1 cellular context compared by ENCODE assay signal in genomic region chr7:135803143-135803542, GRCh38.
A peak's percentile ranks its signal among the peaks of the same experiment; 100 is the strongest.
TF ChIP-seq lines count a peak whose summit lies in the region.

No MANE protein-coding gene starts in this region.

TF ChIP-seq in K562, 482 proteins besides CTCF, POLR2A, EP300 and RAD21 (continued from another document and continues in another):
- TF ChIP-seq, protein P1, sequence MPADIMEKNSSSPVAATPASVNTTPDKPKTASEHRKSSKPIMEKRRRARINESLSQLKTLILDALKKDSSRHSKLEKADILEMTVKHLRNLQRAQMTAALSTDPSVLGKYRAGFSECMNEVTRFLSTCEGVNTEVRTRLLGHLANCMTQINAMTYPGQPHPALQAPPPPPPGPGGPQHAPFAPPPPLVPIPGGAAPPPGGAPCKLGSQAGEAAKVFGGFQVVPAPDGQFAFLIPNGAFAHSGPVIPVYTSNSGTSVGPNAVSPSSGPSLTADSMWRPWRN (IDR thresholded peaks at IDR 0.05; ENCODE audit: low read depth): no peak
- 0 out of 2 replicates have a peak, but pooled peaks have one; percentile 12 for TF ChIP-seq TEAD4 (IDR thresholded peaks at IDR 0.05; ENCODE audit: low read length)
- no peak for TF ChIP-seq TEAD4 (CRISPR knock-in tag; IDR thresholded peaks at IDR 0.05; ENCODE audit: borderline replicate concordance)
- no peak for TF ChIP-seq HDAC1 (IDR thresholded peaks at IDR 0.05)
- no peak for TF ChIP-seq CSDE1 (IDR thresholded peaks at IDR 0.05)
- TF ChIP-seq ZNF76 (CRISPR knock-in tag; IDR thresholded peaks at IDR 0.05; ENCODE audit: borderline replicate concordance): no peak
- TF ChIP-seq FOXA3 (CRISPR knock-in tag; conservative IDR thresholded peaks at IDR 0.05 in 1 of 2, IDR thresholded peaks at IDR 0.05 in 1 of 2): no peak
- TF ChIP-seq SAP30 (IDR thresholded peaks at IDR 0.05; ENCODE audit: borderline replicate concordance, insufficient read depth, low read depth, low read length, poor library complexity, severe bottlenecking): no peak
- TF ChIP-seq TCF3 (CRISPR knock-in tag; IDR thresholded peaks at IDR 0.05): no peak
- no peak for TF ChIP-seq SREBF2 (CRISPR knock-in tag; IDR thresholded peaks at IDR 0.05)
- TF ChIP-seq ZNF696 (CRISPR knock-in tag; conservative IDR thresholded peaks at IDR 0.05): no peak
- TF ChIP-seq PPARD (CRISPR knock-in tag; IDR thresholded peaks at IDR 0.05): no peak
- TF ChIP-seq THAP12 (CRISPR knock-in tag; IDR thresholded peaks at IDR 0.05): no peak
- TF ChIP-seq SIRT6 (IDR thresholded peaks at IDR 0.05; ENCODE audit: low read depth, low read length): no peak
- TF ChIP-seq RCOR1 (IDR thresholded peaks at IDR 0.05; ENCODE audit: borderline replicate concordance in 1 of 2, low read depth in 2 of 2, low read length in 2 of 2): peak in 1 of 2 experiments; percentile 11; a peak in 1 of 4 replicates
- TF ChIP-seq, protein P2, sequence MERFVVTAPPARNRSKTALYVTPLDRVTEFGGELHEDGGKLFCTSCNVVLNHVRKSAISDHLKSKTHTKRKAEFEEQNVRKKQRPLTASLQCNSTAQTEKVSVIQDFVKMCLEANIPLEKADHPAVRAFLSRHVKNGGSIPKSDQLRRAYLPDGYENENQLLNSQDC (CRISPR knock-in tag; IDR thresholded peaks at IDR 0.05): no peak
- no peak for TF ChIP-seq KLF10 (CRISPR knock-in tag; IDR thresholded peaks at IDR 0.05)
- TF ChIP-seq LCOR (CRISPR knock-in tag; IDR thresholded peaks at IDR 0.05): no peak
- TF ChIP-seq, protein P3, sequence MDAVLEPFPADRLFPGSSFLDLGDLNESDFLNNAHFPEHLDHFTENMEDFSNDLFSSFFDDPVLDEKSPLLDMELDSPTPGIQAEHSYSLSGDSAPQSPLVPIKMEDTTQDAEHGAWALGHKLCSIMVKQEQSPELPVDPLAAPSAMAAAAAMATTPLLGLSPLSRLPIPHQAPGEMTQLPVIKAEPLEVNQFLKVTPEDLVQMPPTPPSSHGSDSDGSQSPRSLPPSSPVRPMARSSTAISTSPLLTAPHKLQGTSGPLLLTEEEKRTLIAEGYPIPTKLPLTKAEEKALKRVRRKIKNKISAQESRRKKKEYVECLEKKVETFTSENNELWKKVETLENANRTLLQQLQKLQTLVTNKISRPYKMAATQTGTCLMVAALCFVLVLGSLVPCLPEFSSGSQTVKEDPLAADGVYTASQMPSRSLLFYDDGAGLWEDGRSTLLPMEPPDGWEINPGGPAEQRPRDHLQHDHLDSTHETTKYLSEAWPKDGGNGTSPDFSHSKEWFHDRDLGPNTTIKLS (IDR thresholded peaks at IDR 0.05; ENCODE audit: borderline replicate concordance, low read depth): no peak
- no peak for TF ChIP-seq SAFB2 (IDR thresholded peaks at IDR 0.05; ENCODE audit: borderline replicate concordance, low read depth, low read length, severe bottlenecking)
- TF ChIP-seq, protein P4, sequence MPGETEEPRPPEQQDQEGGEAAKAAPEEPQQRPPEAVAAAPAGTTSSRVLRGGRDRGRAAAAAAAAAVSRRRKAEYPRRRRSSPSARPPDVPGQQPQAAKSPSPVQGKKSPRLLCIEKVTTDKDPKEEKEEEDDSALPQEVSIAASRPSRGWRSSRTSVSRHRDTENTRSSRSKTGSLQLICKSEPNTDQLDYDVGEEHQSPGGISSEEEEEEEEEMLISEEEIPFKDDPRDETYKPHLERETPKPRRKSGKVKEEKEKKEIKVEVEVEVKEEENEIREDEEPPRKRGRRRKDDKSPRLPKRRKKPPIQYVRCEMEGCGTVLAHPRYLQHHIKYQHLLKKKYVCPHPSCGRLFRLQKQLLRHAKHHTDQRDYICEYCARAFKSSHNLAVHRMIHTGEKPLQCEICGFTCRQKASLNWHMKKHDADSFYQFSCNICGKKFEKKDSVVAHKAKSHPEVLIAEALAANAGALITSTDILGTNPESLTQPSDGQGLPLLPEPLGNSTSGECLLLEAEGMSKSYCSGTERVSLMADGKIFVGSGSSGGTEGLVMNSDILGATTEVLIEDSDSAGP (CRISPR knock-in tag; IDR thresholded peaks at IDR 0.05): no peak
- no peak for TF ChIP-seq POLR2B (IDR thresholded peaks at IDR 0.05; ENCODE audit: low read depth, partially characterized antibody)
- TF ChIP-seq HDGF (IDR thresholded peaks at IDR 0.05): no peak
- peak; percentile 34 for TF ChIP-seq MEIS2 (IDR thresholded peaks at IDR 0.05; ENCODE audit: partially characterized antibody)
- no peak for TF ChIP-seq NBN (IDR thresholded peaks at IDR 0.05; ENCODE audit: low read depth)
- no peak for TF ChIP-seq KLF6 (CRISPR knock-in tag; IDR thresholded peaks at IDR 0.05; ENCODE audit: borderline replicate concordance)
- TF ChIP-seq KLF13 (tag; IDR thresholded peaks at IDR 0.05; ENCODE audit: borderline replicate concordance, low read depth): no peak
- no peak for TF ChIP-seq RBM34 (IDR thresholded peaks at IDR 0.05; ENCODE audit: borderline replicate concordance, insufficient read depth, low read length)
- no peak for TF ChIP-seq ZNF217 (CRISPR knock-in tag; IDR thresholded peaks at IDR 0.05)
- TF ChIP-seq MAFK (IDR thresholded peaks at IDR 0.05; ENCODE audit: low read length): peak; percentile 37; the same call in 1 of the 2 replicates
- no peak for TF ChIP-seq REST (CRISPR knock-in tag; IDR thresholded peaks at IDR 0.05; ENCODE audit: low read depth)
- peak; percentile 64 for TF ChIP-seq CBFA2T3 (IDR thresholded peaks at IDR 0.05)
- TF ChIP-seq DACH1 (IDR thresholded peaks at IDR 0.05; ENCODE audit: partially characterized antibody): peak; percentile 44
- no peak for TF ChIP-seq NR4A1 (CRISPR knock-in tag; IDR thresholded peaks at IDR 0.05)
- no peak for TF ChIP-seq NR4A1 (tag; IDR thresholded peaks at IDR 0.05)
- no peak for TF ChIP-seq CEBPZ (IDR thresholded peaks at IDR 0.05; ENCODE audit: borderline replicate concordance, low read depth, low read length)
- no peak for TF ChIP-seq NCOA4 (IDR thresholded peaks at IDR 0.05; ENCODE audit: partially characterized antibody)
- TF ChIP-seq, protein P5, sequence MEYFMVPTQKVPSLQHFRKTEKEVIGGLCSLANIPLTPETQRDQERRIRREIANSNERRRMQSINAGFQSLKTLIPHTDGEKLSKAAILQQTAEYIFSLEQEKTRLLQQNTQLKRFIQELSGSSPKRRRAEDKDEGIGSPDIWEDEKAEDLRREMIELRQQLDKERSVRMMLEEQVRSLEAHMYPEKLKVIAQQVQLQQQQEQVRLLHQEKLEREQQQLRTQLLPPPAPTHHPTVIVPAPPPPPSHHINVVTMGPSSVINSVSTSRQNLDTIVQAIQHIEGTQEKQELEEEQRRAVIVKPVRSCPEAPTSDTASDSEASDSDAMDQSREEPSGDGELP (CRISPR knock-in tag; IDR thresholded peaks at IDR 0.05; ENCODE audit: borderline replicate concordance): peak; percentile 30; the same call in 1 of the 2 replicates
- no peak for TF ChIP-seq ZNF324 (CRISPR knock-in tag; IDR thresholded peaks at IDR 0.05)
- TF ChIP-seq ETV6 (IDR thresholded peaks at IDR 0.05; ENCODE audit: borderline replicate concordance in 1 of 2, low read depth in 2 of 2, low read length in 1 of 2): no peak
- no peak for TF ChIP-seq ETV6 (CRISPR knock-in tag; IDR thresholded peaks at IDR 0.05; ENCODE audit: borderline replicate concordance)
- no peak for TF ChIP-seq ARID1B (IDR thresholded peaks at IDR 0.05)
- no peak for TF ChIP-seq ATF1 (CRISPR knock-in tag; IDR thresholded peaks at IDR 0.05)
- no peak for TF ChIP-seq ATF1 (tag; IDR thresholded peaks at IDR 0.05)
- TF ChIP-seq, protein P6, sequence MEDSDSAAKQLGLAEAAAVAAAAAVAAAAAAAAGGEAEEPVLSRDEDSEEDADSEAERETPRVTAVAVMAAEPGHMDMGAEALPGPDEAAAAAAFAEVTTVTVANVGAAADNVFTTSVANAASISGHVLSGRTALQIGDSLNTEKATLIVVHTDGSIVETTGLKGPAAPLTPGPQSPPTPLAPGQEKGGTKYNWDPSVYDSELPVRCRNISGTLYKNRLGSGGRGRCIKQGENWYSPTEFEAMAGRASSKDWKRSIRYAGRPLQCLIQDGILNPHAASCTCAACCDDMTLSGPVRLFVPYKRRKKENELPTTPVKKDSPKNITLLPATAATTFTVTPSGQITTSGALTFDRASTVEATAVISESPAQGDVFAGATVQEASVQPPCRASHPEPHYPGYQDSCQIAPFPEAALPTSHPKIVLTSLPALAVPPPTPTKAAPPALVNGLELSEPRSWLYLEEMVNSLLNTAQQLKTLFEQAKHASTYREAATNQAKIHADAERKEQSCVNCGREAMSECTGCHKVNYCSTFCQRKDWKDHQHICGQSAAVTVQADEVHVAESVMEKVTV (CRISPR knock-in tag; IDR thresholded peaks at IDR 0.05): no peak
- no peak for TF ChIP-seq PRMT5 (CRISPR knock-in tag; IDR thresholded peaks at IDR 0.05)
- no peak for TF ChIP-seq E2F3 (CRISPR knock-in tag; IDR thresholded peaks at IDR 0.05)
- 0 out of 2 replicates have a peak, but pooled peaks have one; percentile 19 for TF ChIP-seq CEBPB (tag; IDR thresholded peaks at IDR 0.05)
- TF ChIP-seq GTF2A2 (tag; IDR thresholded peaks at IDR 0.05): no peak
- TF ChIP-seq SMAD4 (CRISPR knock-in tag; conservative IDR thresholded peaks at IDR 0.05): peak; percentile 75
- TF ChIP-seq CTBP1 (IDR thresholded peaks at IDR 0.05; ENCODE audit: borderline replicate concordance): peak; percentile 34; the same call in 1 of the 2 replicates
- TF ChIP-seq POLR2G (IDR thresholded peaks at IDR 0.05; ENCODE audit: low read depth, low read length): no peak
- peak; percentile 67 for TF ChIP-seq MAFG (tag; conservative IDR thresholded peaks at IDR 0.05)
